20 cellular contexts compared by ENCODE assay signal in genomic region chr18:76425299-76426101, GRCh38.
DNase-seq lines count a peak whose midpoint lies in the region; ATAC-seq, FAIRE-seq and TF ChIP-seq lines count a peak whose summit lies in the region.
"Had no signal": no experiment of that assay in that cellular context is flagged by ENCODE, and none has a peak within 500 bp of the region (broad histone marks: within the 10 kb centered on the region; RNA-seq: fewer than 3 reads in every experiment).

No MANE protein-coding gene starts in this region.

- H3K27me3 Mint-ChIP-seq in progenitor cell of endocrine pancreas: no peaks in the 10 kb centered on the region

- POLR2A ChIA-PET in Panc1 (lab: Charles Lee): no interaction called here
- POLR2A ChIA-PET in RWPE1 (lab: Yijun Ruan, JAX; ENCODE audit: low non-redundant PET): no interaction called here

- H3K4me3 ChIP-seq in Panc1 (ENCODE audit: low read depth in 2 of 2, low read length in 2 of 2) (no peak overlapping the region), fibroblast of pulmonary artery (replicated peaks; ENCODE audit: low read depth, low read length) (no peak overlapping the region)
- H3K4me3 ChIP-seq: dorsolateral prefrontal cortex had no signal

- H3K27ac Mint-ChIP-seq in progenitor cell of endocrine pancreas: peak overlapping the region; percentile 83

- no peaks in the 10 kb centered on the region for H3K4me1 ChIP-seq in Panc1 (ENCODE audit: control insufficient read depth, insufficient read depth, low read length)

- CTCF ChIA-PET in Panc1 (lab: Charles Lee) (interaction anchor here (2.0 kb wide), 1 partner anchor 26 kb away, joined by 6 read pairs; no protein-coding TSS in a partner anchor), RWPE1 (lab: Yijun Ruan, JAX) (no interaction called here)

- no peak overlapping the region for H3K27ac ChIP-seq in Panc1 (ENCODE audit: low read length)
- H3K27ac ChIP-seq in RWPE1: no peak overlapping the region
- H3K27ac ChIP-seq: dorsolateral prefrontal cortex, foreskin keratinocyte had no signal

- no peak for FAIRE-seq in H54 (lab: Jason Lieb, UNC)
- FAIRE-seq: RCC 7860 had no signal

- H3K36me3 Mint-ChIP-seq in progenitor cell of endocrine pancreas (ENCODE audit: insufficient read depth): peaks cover 4% of the 10 kb centered on the region

- no peaks in the 10 kb centered on the region for H3K27me3 ChIP-seq in Panc1 (ENCODE audit: control insufficient read depth, insufficient read depth, low read length)
- H3K27me3 ChIP-seq: foreskin keratinocyte had no signal

- TF ChIP-seq POLR2A in H54 (IDR thresholded peaks at IDR 0.05; ENCODE audit: low read depth, low read length): no peak

- no peaks in the 10 kb centered on the region for H3K9me3 ChIP-seq in Panc1 (ENCODE audit: control insufficient read depth, insufficient read depth, low read depth, low read length)

- ATAC-seq in Panc1: 0 out of 2 replicates have a peak, but pooled peaks have one; percentile 36
- no peak for ATAC-seq in HG02571 (IDR thresholded peaks at IDR 0.05; ENCODE audit: unreplicated experiment)
- ATAC-seq: foreskin keratinocyte, right cardiac atrium had no signal

- no peaks in the 10 kb centered on the region for H3K36me3 ChIP-seq in Panc1 (ENCODE audit: control insufficient read depth, insufficient read depth, low read length)

- BruUV-seq in Panc1 (replicated peaks; lab: Mats Ljungman, UMichigan): no TSS peak

- intact Hi-C loops in Panc1 (cut with micrococcal nuclease; ENCODE audit: unreplicated experiment): loop anchor here (2.0 to 10.0 kb wide), 2 partner anchors 19 to 1799 kb away; no protein-coding TSS in a partner anchor

- H3K9me3 Mint-ChIP-seq in progenitor cell of endocrine pancreas (ENCODE audit: low read depth): no peaks in the 10 kb centered on the region

- H3K4me1 Mint-ChIP-seq in progenitor cell of endocrine pancreas (ENCODE audit: low read depth): peaks cover 57% of the 10 kb centered on the region

- DNase-seq in GM03348 (ENCODE audit: low spot score) (peak; percentile 53), Panc1 (ENCODE audit: low read depth, low spot score) (no peak), fibroblast of pulmonary artery (ENCODE audit: low read depth) (peak; percentile 14), progenitor cell of endocrine pancreas (ENCODE audit: low spot score, unreplicated experiment) (no peak), RWPE1 (ENCODE audit: low spot score) (no peak), H54 (ENCODE audit: insufficient read length, low spot score) (no peak), HPDE6-E6E7 (ENCODE audit: extremely low spot score) (no peak)
- DNase-seq: activated CD4-positive, CD25-positive, alpha-beta regulatory T cell; activated naive CD4-positive, alpha-beta T cell treated with anti-CD3 and anti-CD28 coated beads, Interleukin-2, amount 50 U/mL, for 16 hours; dorsolateral prefrontal cortex; mammary epithelial cell; MM.1S; NCI-H2107; NCI-H748 treated with DMSO at 0.1 percent for 48 hours; right cardiac atrium; stimulated activated CD4-positive, alpha-beta T cell treated with anti-CD3 and anti-CD28 coated beads, Interleukin-4, amount 100 ng/mL, for 1 hour; stimulated activated CD8-positive, alpha-beta memory T cell treated with anti-CD3 and anti-CD28 coated beads, Interleukin-4, amount 100 ng/mL, for 48 hours had no signal

- no peak overlapping the region for H3K4me3 Mint-ChIP-seq in progenitor cell of endocrine pancreas (ENCODE audit: low read depth)

- TF ChIP-seq CTCF in Panc1 (IDR thresholded peaks at IDR 0.05) (no peak), fibroblast of pulmonary artery (IDR thresholded peaks at IDR 0.05; ENCODE audit: low read length, missing control alignments) (no peak), progenitor cell of endocrine pancreas (IDR thresholded peaks at IDR 0.05; ENCODE audit: unreplicated experiment) (no peak), RWPE1 (conservative IDR thresholded peaks at IDR 0.05; ENCODE audit: low read depth) (no peak)

- in situ Hi-C loops in Panc1 (cut with HindIII; ENCODE audit: low pct_unique_long_range_greater_than_20kb, low sequenced_read_pairs): no loop called here

Comparison
In these comparisons a context has a peak if more than half of its experiments do, and no peak if none do; other contexts are left out.
1. DNase-seq: peak in GM03348 (single experiment) and fibroblast of pulmonary artery (single experiment); none in Panc1 (single experiment), progenitor cell of endocrine pancreas (single experiment), RWPE1 (single experiment), H54 (single experiment) and HPDE6-E6E7 (single experiment).